ENCODE assay signal across 13 cellular contexts in genomic region chr3:165339753-165340152, GRCh38.
DNase-seq lines count a peak whose midpoint lies in the region; TF ChIP-seq lines count a peak whose summit lies in the region.
"Had no signal": no experiment of that assay in that cellular context is flagged by ENCODE, and none has a peak within 500 bp of the region (broad histone marks: within the 10 kb centered on the region; RNA-seq: fewer than 3 reads in every experiment).

No MANE protein-coding gene starts in this region.

- H3K27me3 ChIP-seq in sigmoid colon, result no peaks in the 10 kb centered on the region
- H3K27me3 ChIP-seq in MG63, result no peaks in the 10 kb centered on the region
- H3K27me3 ChIP-seq: SJSA1 had no signal

- H3K4me1 ChIP-seq in sigmoid colon, result peaks cover 0 to 4% (median 0%) of the 10 kb centered on the region in 4 donors
- H3K4me1 ChIP-seq: parathyroid adenoma, SJSA1 had no signal

- no peak for TF ChIP-seq EP300 in sigmoid colon (IDR thresholded peaks at IDR 0.05)

- H3K36me3 Mint-ChIP-seq in chondrocyte (ENCODE audit: low read depth) (no peaks in the 10 kb centered on the region), CD14-positive monocyte (no peaks in the 10 kb centered on the region)
- H3K36me3 Mint-ChIP-seq: CD4-positive, alpha-beta memory T cell; immature natural killer cell had no signal

- H3K27ac Mint-ChIP-seq in chondrocyte (ENCODE audit: unreplicated experiment) (no peak overlapping the region), CD14-positive monocyte (no peak overlapping the region)
- H3K27ac Mint-ChIP-seq: CD4-positive, alpha-beta memory T cell; immature natural killer cell had no signal

- DNase-seq in SIG-M5 treated with dmso at 0.1 percent for 504 hours (lab: John Stamatoyannopoulos, UW; ENCODE audit: unreplicated experiment), result peak; percentile 11
- DNase-seq in SIG-M5 (lab: John Stamatoyannopoulos, UW), result no peak
- peak; percentile 48 for DNase-seq in NCI-H69 (lab: John Stamatoyannopoulos, UW)
- no peak for DNase-seq in chondrocyte (ENCODE audit: low spot score)
- DNase-seq in sigmoid colon, result no peak
- no peak for DNase-seq in amygdala (lab: John Stamatoyannopoulos, UW)
- no peak for DNase-seq in MG63
- no peak for DNase-seq in CD14-positive monocyte (ENCODE audit: low spot score)
- DNase-seq: activated T-cell treated with anti-CD3 and anti-CD28 coated beads for 4 hours; CD4-positive, alpha-beta memory T cell; immature natural killer cell had no signal

- WGBS in sigmoid colon, 2 donors, result 19 to 55% methylated on average over 1 of the region's 1 CpG

- intact Hi-C loops in sigmoid colon (cut with DNase I) (no loop called here), CD14-positive monocyte (cut with micrococcal nuclease) (no loop called here)

- H3K27ac ChIP-seq in sigmoid colon, result no peak overlapping the region
- H3K27ac ChIP-seq: parathyroid adenoma, SJSA1 had no signal

- H3K4me3 Mint-ChIP-seq in chondrocyte (ENCODE audit: unreplicated experiment) (no peak overlapping the region), CD14-positive monocyte (no peak overlapping the region)
- H3K4me3 Mint-ChIP-seq: CD4-positive, alpha-beta memory T cell; immature natural killer cell had no signal

- H3K4me1 Mint-ChIP-seq in chondrocyte (ENCODE audit: low read depth) (no peaks in the 10 kb centered on the region), CD14-positive monocyte (no peaks in the 10 kb centered on the region)
- H3K4me1 Mint-ChIP-seq: CD4-positive, alpha-beta memory T cell; immature natural killer cell had no signal

- TF ChIP-seq POLR2A in sigmoid colon (IDR thresholded peaks at IDR 0.05), result no peak

- no peaks in the 10 kb centered on the region for H3K36me3 ChIP-seq in sigmoid colon
- no peaks in the 10 kb centered on the region for H3K36me3 ChIP-seq in MG63
- H3K36me3 ChIP-seq: SJSA1 had no signal

- H3K9me3 ChIP-seq in sigmoid colon (no peaks in the 10 kb centered on the region), MG63 (no peaks in the 10 kb centered on the region)
- H3K9me3 ChIP-seq: SJSA1 had no signal

- H3K4me3 ChIP-seq in sigmoid colon (no peak overlapping the region), MG63 (no peak overlapping the region)
- H3K4me3 ChIP-seq: SJSA1 had no signal

- H3K9me3 Mint-ChIP-seq in chondrocyte (ENCODE audit: low read depth), result no peaks in the 10 kb centered on the region
- peaks cover 0 to 5% (median 2%) of the 10 kb centered on the region in 7 donors for H3K9me3 Mint-ChIP-seq in CD14-positive monocyte

- TF ChIP-seq CTCF in chondrocyte (IDR thresholded peaks at IDR 0.05) (peak; percentile 67), sigmoid colon (IDR thresholded peaks at IDR 0.05) (peak in 3 of 4 experiments; percentile 9 to 50 (median 16)), CD14-positive monocyte (IDR thresholded peaks at IDR 0.05) (no peak)

- H3K27me3 Mint-ChIP-seq in chondrocyte (ENCODE audit: low read depth) (peaks cover 2% of the 10 kb centered on the region), CD14-positive monocyte (ENCODE audit: low read depth in 3 of 3) (no peaks in the 10 kb centered on the region)
- H3K27me3 Mint-ChIP-seq: CD4-positive, alpha-beta memory T cell had no signal

Comparison
In these comparisons a context has a peak if more than half of its experiments do, and no peak if none do; other contexts are left out.
1. DNase-seq: peak in SIG-M5 treated with dmso at 0.1 percent for 504 hours (single experiment) and NCI-H69 (single experiment); none in SIG-M5 (single experiment), chondrocyte (single experiment), sigmoid colon (single experiment), amygdala (0 of 56), MG63 (single experiment) and CD14-positive monocyte (single experiment).